In the genomic region with DNA sequence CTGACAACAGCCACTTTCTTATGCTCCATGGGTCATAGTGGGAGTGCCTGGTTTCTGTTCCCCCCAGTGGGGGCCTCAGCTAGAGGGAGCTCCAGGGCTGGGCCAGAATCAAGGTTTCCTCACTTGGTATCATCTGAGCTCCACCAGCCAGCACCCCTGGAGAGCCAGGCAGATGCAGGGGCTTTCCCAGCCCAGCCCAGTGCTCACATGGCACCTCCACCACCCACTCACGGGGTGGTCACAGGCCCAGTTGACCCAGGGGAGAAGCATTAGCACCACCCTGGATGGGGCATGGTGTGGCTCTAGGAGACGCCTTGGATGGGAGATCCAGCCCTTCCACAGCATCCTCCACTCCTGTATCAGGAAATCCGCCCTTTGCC, we compare ENCODE assay signal across 1 cellular context.
TF ChIP-seq lines count a peak whose summit lies in the region.

No MANE protein-coding gene starts in this region.

TF ChIP-seq in H1, 55 proteins besides CTCF, POLR2A, EP300 and RAD21 (continued from another document):
- TF ChIP-seq ATF3 (IDR thresholded peaks at IDR 0.05; ENCODE audit: insufficient read depth, low read depth, low read length), result no peak
- TF ChIP-seq ASH2L (IDR thresholded peaks at IDR 0.05; ENCODE audit: low read length), result no peak
- no peak for TF ChIP-seq RBBP5 (IDR thresholded peaks at IDR 0.05; ENCODE audit: borderline replicate concordance, low read depth, low read length)
- TF ChIP-seq SIX5 (IDR thresholded peaks at IDR 0.05; ENCODE audit: low read depth, low read length), result no peak
- TF ChIP-seq SP1 (IDR thresholded peaks at IDR 0.05; ENCODE audit: low read depth, low read length), result no peak
- no peak for TF ChIP-seq CTBP2 (IDR thresholded peaks at IDR 0.05; ENCODE audit: borderline replicate concordance, insufficient read depth, insufficient read length, low read length)
- no peak for TF ChIP-seq TEAD4 (IDR thresholded peaks at IDR 0.05; ENCODE audit: low read depth, low read length)
- no peak for TF ChIP-seq BCL11A (IDR thresholded peaks at IDR 0.05; ENCODE audit: low read depth in 2 of 2, low read length in 2 of 2)
- no peak for TF ChIP-seq TCF12 (IDR thresholded peaks at IDR 0.05; ENCODE audit: low read depth, low read length)
- TF ChIP-seq MAFK (IDR thresholded peaks at IDR 0.05; ENCODE audit: low read depth, low read length), result no peak
- no peak for TF ChIP-seq KDM1A (IDR thresholded peaks at IDR 0.05; ENCODE audit: borderline replicate concordance, low read length)
- TF ChIP-seq POLR2AphosphoS5 (IDR thresholded peaks at IDR 0.05; ENCODE audit: low read depth, low read length), result no peak
- TF ChIP-seq YY1 (IDR thresholded peaks at IDR 0.05; ENCODE audit: low read depth, low read length), result no peak
